Comparison of ENCODE assay signal across 12 cellular contexts in the genomic region with DNA sequence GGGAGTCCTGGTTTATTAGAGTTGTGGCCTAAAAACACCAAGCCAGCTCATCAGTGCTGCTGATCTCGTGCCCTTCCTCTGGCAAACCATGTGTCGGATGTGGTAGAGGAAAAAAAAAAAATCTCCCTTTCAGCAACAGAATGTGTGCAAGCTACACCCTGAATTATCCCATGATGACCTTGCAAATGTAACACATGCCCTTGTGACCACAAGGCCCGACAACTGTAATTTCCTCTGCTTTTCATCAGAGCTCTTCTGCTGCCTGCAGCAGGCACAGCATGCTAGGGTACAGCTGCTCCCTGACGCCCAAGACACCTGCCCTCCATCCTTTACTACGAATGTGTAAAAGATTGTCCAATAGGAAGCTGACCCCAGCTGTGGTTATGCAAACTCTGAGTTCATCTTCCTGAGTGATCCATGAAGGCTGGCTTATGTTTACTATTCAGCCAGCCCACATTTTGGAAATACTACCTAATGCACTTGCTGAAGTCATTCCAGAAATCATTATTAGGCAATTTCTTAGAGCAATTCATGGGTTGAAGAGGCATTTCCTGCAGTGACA. TPM values are rescaled to one million over a fixed set of nuclear protein-coding genes. Genes with fewer than 3 reads are reported as not detected.
DNase-seq lines count a peak whose midpoint lies in the region; ATAC-seq, FAIRE-seq and TF ChIP-seq lines count a peak whose summit lies in the region.
"Had no signal": no experiment of that assay in that cellular context is flagged by ENCODE, and none has a peak within 500 bp of the region (broad histone marks: within the 10 kb centered on the region; RNA-seq: fewer than 3 reads in every experiment).

No MANE protein-coding gene starts in this region.

- POLR2A ChIA-PET in GM12878 (lab: Charles Lee) = interaction anchor here (0.6 kb wide), 1 partner anchor 158 kb away, joined by 6 read pairs; no protein-coding TSS in a partner anchor

- H3K9me3 Mint-ChIP-seq in natural killer cell treated with Interleukin-12 subunit alpha and Interleukin-12 subunit beta and Interleukin-15 and Interleukin-18, amount 100 ng/mL, for 72 hours = peaks cover 4% of the 10 kb centered on the region

- H3K36me3 ChIP-seq in GM12878 (ENCODE audit: control insufficient read depth in 2 of 2, insufficient read depth in 2 of 2, low read length in 1 of 2) (no peaks in the 10 kb centered on the region), Peyer's patch (no peaks in the 10 kb centered on the region)
- H3K36me3 ChIP-seq: HAP-1, uterus had no signal

- H3K27me3 ChIP-seq in GM12878 (replicated peaks in 1 of 2; ENCODE audit: control insufficient read depth in 2 of 2, insufficient read depth in 2 of 2, low read length in 1 of 2) (no peaks in the 10 kb centered on the region), Peyer's patch (no peaks in the 10 kb centered on the region)
- H3K27me3 ChIP-seq: uterus had no signal

- no TSS peak for BruUV-seq in GM12878 (replicated peaks; lab: Mats Ljungman, UMichigan)

- H3K4me3 ChIP-seq in NB4 (ENCODE audit: low read depth, low read length) (no peak overlapping the region), GM12878 (no peak overlapping the region), Peyer's patch (no peak overlapping the region)
- H3K4me3 ChIP-seq: HAP-1, uterus had no signal

- H3K4me2 ChIP-seq in GM12878 (ENCODE audit: control insufficient read depth, insufficient read depth) = no peak overlapping the region

- no peaks in the 10 kb centered on the region for H4K20me1 ChIP-seq in GM12878 (ENCODE audit: control insufficient read depth, insufficient read depth)

- H3K27ac ChIP-seq in GM12878 (ENCODE audit: control insufficient read depth, insufficient read depth) = no peak overlapping the region
- no peak overlapping the region for H3K27ac ChIP-seq in Peyer's patch
- H3K27ac ChIP-seq: uterus had no signal

- H3K4me1 Mint-ChIP-seq in natural killer cell treated with Interleukin-12 subunit alpha and Interleukin-12 subunit beta and Interleukin-15 and Interleukin-18, amount 100 ng/mL, for 72 hours (ENCODE audit: low read depth in 2 of 2) = peaks cover 44 to 52% of the 10 kb centered on the region in 2 donors

- WGBS in GM12878 (ENCODE audit: insufficient coverage, insufficient replicate concordance, low lambda C conversion rate, missing lambda C conversion rate) = 0% methylated on average over 5 of the region's 5 CpGs

- peak; percentile 76 for ATAC-seq in GM12878
- peak; percentile 88 to 94 for ATAC-seq in natural killer cell treated with Interleukin-12 subunit alpha and Interleukin-12 subunit beta and Interleukin-15 and Interleukin-18, amount 100 ng/mL, for 72 hours
- ATAC-seq in HG02759 (IDR thresholded peaks at IDR 0.05; ENCODE audit: unreplicated experiment) = no peak

- H3K27ac Mint-ChIP-seq in natural killer cell treated with Interleukin-12 subunit alpha and Interleukin-12 subunit beta and Interleukin-15 and Interleukin-18, amount 100 ng/mL, for 72 hours = peak overlapping the region; percentile 41 to 82

- TF ChIP-seq CTCF in NB4 (IDR thresholded peaks at IDR 0.05; ENCODE audit: low read depth, low read length) (no peak), GM12878 (IDR thresholded peaks at IDR 0.05 in 2 of 3, conservative IDR thresholded peaks at IDR 0.05 in 1 of 3; ENCODE audit: control insufficient read depth in 2 of 3, extremely low read depth in 1 of 3, insufficient read depth in 1 of 3, low read depth in 3 of 3, low read length in 3 of 3) (no peak), Peyer's patch (IDR thresholded peaks at IDR 0.05) (no peak)

- H3K27me3 Mint-ChIP-seq in natural killer cell treated with Interleukin-12 subunit alpha and Interleukin-12 subunit beta and Interleukin-15 and Interleukin-18, amount 100 ng/mL, for 72 hours = no peaks in the 10 kb centered on the region

- CTCF ChIA-PET in GM12878 (lab: Yijun Ruan, JAX) = no interaction called here

- RAD21 ChIA-PET in GM12878 (lab: Charles Lee; ENCODE audit: unreplicated experiment) = no interaction called here

- H2AFZ ChIP-seq in GM12878 (ENCODE audit: control insufficient read depth, low read depth, low read length) = no peak overlapping the region

- peaks cover 4% of the 10 kb centered on the region for H3K36me3 Mint-ChIP-seq in natural killer cell treated with Interleukin-12 subunit alpha and Interleukin-12 subunit beta and Interleukin-15 and Interleukin-18, amount 100 ng/mL, for 72 hours

- no peak for FAIRE-seq in GM12878 (lab: Jason Lieb, UNC)

- intact Hi-C loops in GM12878 (cut with micrococcal nuclease; ENCODE audit: unreplicated experiment) = no loop called here

- H3K9me3 ChIP-seq in GM12878 (replicated peaks; ENCODE audit: control insufficient read depth, insufficient read depth, low read length) (no peaks in the 10 kb centered on the region), Peyer's patch (no peaks in the 10 kb centered on the region)
- H3K9me3 ChIP-seq: HAP-1, uterus had no signal

- H3K4me1 ChIP-seq in GM12878 (ENCODE audit: control insufficient read depth, insufficient read depth, low read length) (no peaks in the 10 kb centered on the region), Peyer's patch (no peaks in the 10 kb centered on the region)
- H3K4me1 ChIP-seq: HAP-1, uterus had no signal

- in situ Hi-C loops in GM12878 (cut with MboI) = no loop called here

- no peak overlapping the region for H3K9ac ChIP-seq in GM12878 (ENCODE audit: control insufficient read depth, insufficient read depth, low read length)

- no peaks in the 10 kb centered on the region for H3K79me2 ChIP-seq in GM12878 (ENCODE audit: control insufficient read depth, insufficient read depth, low read length)

- SMC1A ChIA-PET in GM12878 (lab: Charles Lee; ENCODE audit: uncharacterized antibody, unreplicated experiment) = interaction anchor here (0.5 kb wide), 1 partner anchor 1031 kb away, joined by 3 read pairs; no protein-coding TSS in a partner anchor

- peak; percentile 97 for DNase-seq in GF-D8 (lab: John Stamatoyannopoulos, UW)
- DNase-seq in NB4 (ENCODE audit: low read depth) = peak; percentile 100
- no peak for DNase-seq in GM12878 (ENCODE audit: low read depth, low spot score)
- peak; percentile 68 for DNase-seq in natural killer cell treated with Interleukin-12 subunit alpha and Interleukin-12 subunit beta and Interleukin-15 and Interleukin-18, amount 100 ng/mL, for 72 hours (ENCODE audit: low spot score)
- DNase-seq in Peyer's patch = no peak
- no peak for DNase-seq in HK-2 (ENCODE audit: unreplicated experiment)
- DNase-seq in NCI-H187 (lab: John Stamatoyannopoulos, UW) = no peak
- DNase-seq: mammary epithelial cell; stimulated activated CD4-positive, alpha-beta T cell treated with anti-CD3 and anti-CD28 coated beads, Interleukin-15, amount 100 ng/mL, for 24 hours; uterus had no signal

- TF ChIP-seq EP300 in GM12878 (IDR thresholded peaks at IDR 0.05; ENCODE audit: borderline replicate concordance in 1 of 2, control insufficient read depth in 1 of 2, low read depth in 2 of 2, low read length in 2 of 2) = no peak

- TF ChIP-seq POLR2A in NB4 (IDR thresholded peaks at IDR 0.05; ENCODE audit: extremely low read depth, insufficient read length) (no peak), GM12878 (IDR thresholded peaks at IDR 0.05; ENCODE audit: low read depth, low read length) (no peak), Peyer's patch (IDR thresholded peaks at IDR 0.05) (no peak)

- no peak for TF ChIP-seq RAD21 in GM12878 (IDR thresholded peaks at IDR 0.05; ENCODE audit: insufficient read depth, low read depth, low read length)

- H3K4me3 Mint-ChIP-seq in natural killer cell treated with Interleukin-12 subunit alpha and Interleukin-12 subunit beta and Interleukin-15 and Interleukin-18, amount 100 ng/mL, for 72 hours = peak overlapping the region; percentile 52

TF ChIP-seq in GM12878, 131 proteins besides CTCF, POLR2A, EP300 and RAD21 (continues in another document):
- TF ChIP-seq PAX5 (IDR thresholded peaks at IDR 0.05; ENCODE audit: borderline replicate concordance, low read depth, low read length) = no peak
- no peak for TF ChIP-seq TAF1 (IDR thresholded peaks at IDR 0.05; ENCODE audit: borderline replicate concordance, low read depth, low read length)
- TF ChIP-seq SIX5 (IDR thresholded peaks at IDR 0.05; ENCODE audit: low read depth, low read length, severe bottlenecking) = no peak
- TF ChIP-seq ZBTB33 (IDR thresholded peaks at IDR 0.05) = no peak
- no peak for TF ChIP-seq SMARCA5 (IDR thresholded peaks at IDR 0.05)

RNA-seq across cellular contexts. Expression of gene BNC2, which starts 14.6 kb away (rescaled TPM):
- 12.1 and 14.1 TPM in 2 replicates for total RNA-seq in GM12878 (2013; cell fraction: nucleolus; rRNA removed)
- total RNA-seq in GM12878 (2014; rRNA removed) = 0.27 and 0.28 TPM in 2 replicates
- total RNA-seq in GM12878 (2014; rRNA removed; fragmentation: Illumina TruSeq; extraction: Trizol) = 0.13 and 0.28 TPM in 2 replicates
- total RNA-seq in GM12878 (2021) = 0.31 and 0.40 TPM in 2 replicates
- polyA plus RNA-seq in GM12878 (2011; ENCODE audit: low read depth) = 0.16 TPM
- polyA plus RNA-seq in GM12878 (2011; rRNA removed) = 14.5 and 15.0 TPM in 2 replicates
- 11.0 and 12.1 TPM in 2 replicates for polyA plus RNA-seq in GM12878 (2011; cell fraction: cytosol; rRNA removed)
- 26.0 and 26.7 TPM in 2 replicates for polyA plus RNA-seq in GM12878 (2011; cell fraction: nucleus; rRNA removed)
- polyA plus RNA-seq in GM12878 (2012) = 0.11 and 0.15 TPM in 2 replicates
- polyA plus RNA-seq in GM12878 (2014; fragmentation: Illumina TruSeq; extraction: Trizol) = 0.16 and 0.24 TPM in 2 replicates
- under 1 TPM; 0.05 to 0.07 TPM for polyA plus RNA-seq in GM12878 (2014; fragmentation: Nextera tagmentation; extraction: Ambion mirVana)
- polyA plus RNA-seq in GM12878 (2014; rRNA removed) = 0.08 and 0.22 TPM in 2 replicates
- under 1 TPM; 0.31 to 0.44 TPM for polyA plus RNA-seq in GM12878 (2016; fragmentation: Nextera tagmentation; extraction: Ambion mirVana)
- 66.6 and 82.3 TPM in 2 replicates for polyA minus RNA-seq in GM12878 (2011; rRNA and poly(A)+ RNA removed)
- 7.2 and 9.4 TPM in 2 replicates for polyA minus RNA-seq in GM12878 (2011; cell fraction: cytosol; rRNA and poly(A)+ RNA removed)
- polyA minus RNA-seq in GM12878 (2011; cell fraction: nucleus; rRNA and poly(A)+ RNA removed) = 65.8 and 94.2 TPM in 2 replicates
- total RNA-seq in natural killer cell treated with Interleukin-12 subunit alpha and Interleukin-12 subunit beta and Interleukin-15 and Interleukin-18, amount 100 ng/mL, for 72 hours = 1 to 10 TPM; 1.0 to 5.5 TPM
- total RNA-seq in Peyer's patch = 10 to 100 TPM in 2 of 4 donors, 1 to 10 TPM in 2; 3.9 to 45.4 (median 13.1) TPM

Comparison
In these comparisons a context has a peak if more than half of its experiments do, and no peak if none do; other contexts are left out.
1. DNase-seq: peak in GF-D8 (single experiment), NB4 (single experiment) and natural killer cell treated with Interleukin-12 subunit alpha and Interleukin-12 subunit beta and Interleukin-15 and Interleukin-18, amount 100 ng/mL, for 72 hours (single experiment); none in GM12878 (single experiment), Peyer's patch (0 of 3), HK-2 (single experiment) and NCI-H187 (0 of 2).